ENCODE assay signal across 8 cellular contexts in the genomic region with DNA sequence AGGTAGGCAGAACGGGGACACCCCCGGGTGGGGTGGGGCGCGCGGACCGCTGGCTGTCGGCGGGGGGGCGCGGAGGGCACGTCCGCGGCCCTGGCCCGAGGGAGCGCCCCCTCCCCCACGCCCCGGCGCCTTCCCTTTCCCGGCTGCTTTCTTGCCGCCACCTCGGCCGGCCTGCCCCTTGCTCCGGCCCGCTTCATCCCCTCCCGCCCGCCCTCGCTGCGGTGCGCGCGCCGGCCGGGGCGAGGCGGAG. TPM values are rescaled to one million over a fixed set of nuclear protein-coding genes. Genes with fewer than 3 reads are reported as not detected.
DNase-seq lines count a peak whose midpoint lies in the region.

No MANE protein-coding gene starts in this region.

- H3K36me3 ChIP-seq in HUES64 (ENCODE audit: insufficient read depth, low read length) (no peaks in the 10 kb centered on the region), muscle layer of duodenum (ENCODE audit: control insufficient read depth in 1 of 2, insufficient read depth in 2 of 2, low read length in 2 of 2) (peaks cover 0 to 15% of the 10 kb centered on the region in 2 donors)

- H3K27ac Mint-ChIP-seq in T-helper 1 cell treated with Interleukin-12 subunit alpha and Interleukin-12 subunit beta and Interleukin-4 antibody, amounts not matched to agents 30 μg/mL and 1 μg/mL, for 36 hours, result peak overlapping the region; percentile 54

- peaks cover 10% of the 10 kb centered on the region for H3K27me3 Mint-ChIP-seq in T-helper 1 cell treated with Interleukin-12 subunit alpha and Interleukin-12 subunit beta and Interleukin-4 antibody, amounts not matched to agents 30 μg/mL and 1 μg/mL, for 36 hours (ENCODE audit: low read depth)

- in situ Hi-C loops in G401 (cut with HindIII; ENCODE audit: low sequenced_read_pairs), result no loop called here

- H3K36me3 Mint-ChIP-seq in T-helper 1 cell treated with Interleukin-12 subunit alpha and Interleukin-12 subunit beta and Interleukin-4 antibody, amounts not matched to agents 30 μg/mL and 1 μg/mL, for 36 hours (ENCODE audit: low read depth), result no peaks in the 10 kb centered on the region

- H3K4me1 Mint-ChIP-seq in T-helper 1 cell treated with Interleukin-12 subunit alpha and Interleukin-12 subunit beta and Interleukin-4 antibody, amounts not matched to agents 30 μg/mL and 1 μg/mL, for 36 hours (ENCODE audit: low read depth), result peaks cover 18% of the 10 kb centered on the region

- H3K4me3 ChIP-seq in HUES64 (ENCODE audit: low read length) (peak overlapping the region; percentile 97), muscle layer of duodenum (ENCODE audit: low read depth in 1 of 2, low read length in 2 of 2) (peak overlapping the region; percentile 47 to 68)

- peak overlapping the region; percentile 87 for H3K4me3 Mint-ChIP-seq in T-helper 1 cell treated with Interleukin-12 subunit alpha and Interleukin-12 subunit beta and Interleukin-4 antibody, amounts not matched to agents 30 μg/mL and 1 μg/mL, for 36 hours

- peak overlapping the region; percentile 95 for H3K9ac ChIP-seq in HUES64 (ENCODE audit: low read depth, low read length)

- no peaks in the 10 kb centered on the region for H3K9me3 Mint-ChIP-seq in T-helper 1 cell treated with Interleukin-12 subunit alpha and Interleukin-12 subunit beta and Interleukin-4 antibody, amounts not matched to agents 30 μg/mL and 1 μg/mL, for 36 hours

- H3K9me3 ChIP-seq in HUES64 (ENCODE audit: insufficient read depth, low read depth, low read length), result no peaks in the 10 kb centered on the region
- no peaks in the 10 kb centered on the region for H3K9me3 ChIP-seq in muscle layer of duodenum (ENCODE audit: control insufficient read depth in 1 of 2, low read length in 2 of 2)

- H3K27me3 ChIP-seq in HUES64 (ENCODE audit: insufficient read depth, low read length) (no peaks in the 10 kb centered on the region), muscle layer of duodenum (ENCODE audit: low read depth, low read length) (no peaks in the 10 kb centered on the region)

- DNase-seq in T-helper 1 cell (no peak), cerebellum (ENCODE audit: low spot score) (peak; percentile 45), G401 (ENCODE audit: low spot score) (no peak), dedifferentiated amniotic fluid mesenchymal stem cell (ENCODE audit: extremely low spot score) (no peak), NCI-H1694 treated with DMSO at 0.1 percent for 48 hours (lab: John Stamatoyannopoulos, UW) (no peak)

- peak overlapping the region; percentile 95 for H3K27ac ChIP-seq in HUES64 (ENCODE audit: low read depth, low read length)
- peak overlapping the region; percentile 94 for H3K27ac ChIP-seq in muscle layer of duodenum (ENCODE audit: low read length)

- 0% methylated on average over 35 of the region's 35 CpGs for WGBS in HUES64

- H3K4me1 ChIP-seq in HUES64 (ENCODE audit: insufficient read depth, low read length) (peaks cover 35% of the 10 kb centered on the region), muscle layer of duodenum (ENCODE audit: control insufficient read depth in 1 of 2, insufficient read depth in 2 of 2, low read length in 2 of 2) (peaks cover 8 to 29% of the 10 kb centered on the region in 2 donors)

RNA-seq across cellular contexts. Expression of a gene that starts 0.4 kb away (rescaled TPM):
- 115 TPM for polyA plus RNA-seq in HUES64 (2013, experiment 1 of 2)
- 125 TPM for polyA plus RNA-seq in HUES64 (2013, experiment 2 of 2)
- total RNA-seq in cerebellum, result 145 TPM
- 141 and 231 TPM in 2 replicates for total RNA-seq in G401 (2014; rRNA removed; shearing (Covaris generic))

RNA-seq across cellular contexts. Expression of a gene that starts 28.5 kb away (rescaled TPM):
- not detected for polyA plus RNA-seq in HUES64 (2013, experiment 1 of 2)
- polyA plus RNA-seq in HUES64 (2013, experiment 2 of 2), result 0.13 TPM
- total RNA-seq in cerebellum, result not detected
- total RNA-seq in G401 (2014; rRNA removed; shearing (Covaris generic)), result 0.06 TPM in 1 of 2 replicates, not detected in the other
